ENCODE assay signal across 20 cellular contexts in the genomic region with DNA sequence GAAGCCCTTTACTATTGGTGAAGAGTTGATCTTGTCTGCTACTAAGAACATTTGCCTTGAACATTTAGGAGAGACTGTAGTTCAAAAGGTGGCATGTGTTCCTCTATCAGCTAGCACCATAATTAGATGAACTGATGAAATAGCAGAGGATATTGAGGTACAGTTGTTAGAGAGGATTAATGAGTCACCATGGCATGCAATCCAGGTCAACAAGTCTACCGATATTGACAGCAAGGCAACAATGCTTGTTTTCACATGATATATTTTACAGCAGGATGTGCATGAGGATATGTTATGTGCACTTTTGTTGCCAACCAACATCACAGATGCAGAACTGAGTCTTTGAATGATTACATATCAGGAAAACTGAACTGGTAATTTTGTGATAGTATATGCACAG.
"Had no signal": no experiment of that assay in that cellular context is flagged by ENCODE, and none has a peak within 500 bp of the region (broad histone marks: within the 10 kb centered on the region; RNA-seq: fewer than 3 reads in every experiment).

No MANE protein-coding gene starts in this region.

- H3K9me3 Mint-ChIP-seq: activated naive CD8-positive, alpha-beta T cell treated with anti-CD3 and anti-CD28 coated beads for 36 hours; neural progenitor cell; stimulated activated naive CD8-positive, alpha-beta T cell treated with anti-CD3 and anti-CD28 coated beads, Interleukin-15, amount 100 ng/mL, for 72 hours had no signal

- H3K27ac Mint-ChIP-seq: activated CD4-positive, alpha-beta T cell treated with anti-CD3 and anti-CD28 coated beads, Interleukin-2, amount 10 ng/mL, durations not matched to agents 24 days and 14 days; activated CD8-positive, alpha-beta T cell treated with anti-CD3 and anti-CD28 coated beads for 36 hours; activated naive CD8-positive, alpha-beta T cell treated with anti-CD3 and anti-CD28 coated beads for 36 hours; activated T-helper 17 cell treated with anti-CD3 and anti-CD28 coated beads, Interleukin-2, amount 50 U/mL, for 72 hours; effector memory CD8-positive, alpha-beta T cell; memory B cell; naive B cell; neural progenitor cell; progenitor cell of endocrine pancreas; stimulated activated naive CD8-positive, alpha-beta T cell treated with anti-CD3 and anti-CD28 coated beads, Interleukin-15, amount 100 ng/mL, for 72 hours had no signal

- H3K36me3 Mint-ChIP-seq: activated naive CD8-positive, alpha-beta T cell treated with anti-CD3 and anti-CD28 coated beads for 36 hours; memory B cell; naive B cell; neural progenitor cell had no signal

- H3K4me1 Mint-ChIP-seq: activated CD4-positive, alpha-beta T cell treated with anti-CD3 and anti-CD28 coated beads, Interleukin-2, amount 10 ng/mL, durations not matched to agents 24 days and 14 days; activated naive CD8-positive, alpha-beta T cell treated with anti-CD3 and anti-CD28 coated beads for 36 hours; activated T-helper 17 cell treated with anti-CD3 and anti-CD28 coated beads, Interleukin-2, amount 50 U/mL, for 72 hours; memory B cell; naive B cell; neural progenitor cell; stimulated activated naive CD8-positive, alpha-beta T cell treated with anti-CD3 and anti-CD28 coated beads, Interleukin-15, amount 100 ng/mL, for 72 hours had no signal

- H3K36me3 ChIP-seq: left ventricle myocardium inferior, neural progenitor cell, right atrium auricular region, suprapubic skin, transverse colon had no signal

- DNase-seq: activated CD4-positive, alpha-beta T cell treated with anti-CD3 and anti-CD28 coated beads, Interleukin-2, amount 10 ng/mL, durations not matched to agents 24 days and 14 days; activated CD8-positive, alpha-beta T cell treated with anti-CD3 and anti-CD28 coated beads for 36 hours; activated naive CD4-positive, alpha-beta T cell; activated naive CD8-positive, alpha-beta T cell treated with anti-CD3 and anti-CD28 coated beads for 36 hours; activated T-cell treated with anti-CD3 and anti-CD28 coated beads, Interleukin-2, amount 50 U/mL, for 1 hour; amniotic stem cell; effector memory CD8-positive, alpha-beta T cell; left ventricle myocardium inferior; naive B cell; stimulated activated CD4-positive, alpha-beta T cell treated with anti-CD3 and anti-CD28 coated beads, Interleukin-2, amount 100 ng/mL, for 48 hours; stimulated activated naive CD8-positive, alpha-beta T cell treated with anti-CD3 and anti-CD28 coated beads, Interleukin-15, amount 100 ng/mL, for 72 hours; T1000; transverse colon had no signal

- H3K4me3 ChIP-seq: left ventricle myocardium inferior, neural progenitor cell, right atrium auricular region, skin epidermis, suprapubic skin, transverse colon had no signal

- H3K27me3 ChIP-seq: neural progenitor cell, right atrium auricular region, suprapubic skin, transverse colon had no signal

- H3K27ac ChIP-seq: left ventricle myocardium inferior, neural progenitor cell, right atrium auricular region, skin epidermis, suprapubic skin, transverse colon had no signal

- H3K4me1 ChIP-seq: left ventricle myocardium inferior, neural progenitor cell, right atrium auricular region, suprapubic skin, transverse colon had no signal

- H3K9me3 ChIP-seq: right atrium auricular region, suprapubic skin, transverse colon had no signal

- H3K27me3 Mint-ChIP-seq: activated CD4-positive, alpha-beta T cell treated with anti-CD3 and anti-CD28 coated beads, Interleukin-2, amount 10 ng/mL, durations not matched to agents 24 days and 14 days; activated CD8-positive, alpha-beta T cell treated with anti-CD3 and anti-CD28 coated beads for 36 hours; activated naive CD8-positive, alpha-beta T cell treated with anti-CD3 and anti-CD28 coated beads for 36 hours; activated T-helper 17 cell treated with anti-CD3 and anti-CD28 coated beads, Interleukin-2, amount 50 U/mL, for 72 hours; effector memory CD8-positive, alpha-beta T cell; memory B cell; naive B cell; progenitor cell of endocrine pancreas; stimulated activated naive CD8-positive, alpha-beta T cell treated with anti-CD3 and anti-CD28 coated beads, Interleukin-15, amount 100 ng/mL, for 72 hours had no signal

- H3K4me3 Mint-ChIP-seq: activated CD4-positive, alpha-beta T cell treated with anti-CD3 and anti-CD28 coated beads, Interleukin-2, amount 10 ng/mL, durations not matched to agents 24 days and 14 days; activated CD8-positive, alpha-beta T cell treated with anti-CD3 and anti-CD28 coated beads for 36 hours; activated naive CD8-positive, alpha-beta T cell treated with anti-CD3 and anti-CD28 coated beads for 36 hours; activated T-helper 17 cell treated with anti-CD3 and anti-CD28 coated beads, Interleukin-2, amount 50 U/mL, for 72 hours; effector memory CD8-positive, alpha-beta T cell; memory B cell; naive B cell; neural progenitor cell; stimulated activated naive CD8-positive, alpha-beta T cell treated with anti-CD3 and anti-CD28 coated beads, Interleukin-15, amount 100 ng/mL, for 72 hours had no signal

- ATAC-seq: activated CD8-positive, alpha-beta T cell treated with anti-CD3 and anti-CD28 coated beads for 36 hours; activated T-helper 17 cell treated with anti-CD3 and anti-CD28 coated beads, Interleukin-2, amount 50 U/mL, for 72 hours; effector memory CD8-positive, alpha-beta T cell; stimulated activated naive CD8-positive, alpha-beta T cell treated with anti-CD3 and anti-CD28 coated beads, Interleukin-15, amount 100 ng/mL, for 72 hours had no signal
